13 cellular contexts compared by ENCODE assay signal in genomic region chr22:17807571-17808410, GRCh38. TPM values are rescaled to one million over a fixed set of nuclear protein-coding genes. Genes with fewer than 3 reads are reported as not detected.
DNase-seq lines count a peak whose midpoint lies in the region; ATAC-seq and TF ChIP-seq lines count a peak whose summit lies in the region.
"Had no signal": no experiment of that assay in that cellular context is flagged by ENCODE, and none has a peak within 500 bp of the region (broad histone marks: within the 10 kb centered on the region; RNA-seq: fewer than 3 reads in every experiment).

No MANE protein-coding gene starts in this region.

- in situ Hi-C loops in gastrocnemius medialis (cut with MboI; ENCODE audit: low sequenced_read_pairs in 4 of 4) = no loop called here

- ATAC-seq in gastrocnemius medialis (peak; percentile 84 to 85), HG03139 (IDR thresholded peaks at IDR 0.05; ENCODE audit: unreplicated experiment) (no peak), GM21528 (IDR thresholded peaks at IDR 0.05; ENCODE audit: low FRiP score, unreplicated experiment) (no peak)
- ATAC-seq: naive thymus-derived CD4-positive, alpha-beta T cell; sciatic nerve; SK-N-SH treated with all-trans-retinoic acid at 6 μM for 48 hours had no signal

- no peaks in the 10 kb centered on the region for H3K27me3 ChIP-seq in HUES6 (ENCODE audit: control insufficient read depth, insufficient read depth, low read length)
- no peaks in the 10 kb centered on the region for H3K27me3 ChIP-seq in gastrocnemius medialis

- no peak overlapping the region; the same call in 1 of the 2 replicates for H3K27ac ChIP-seq in HUES6 (ENCODE audit: low read depth, low read length)
- H3K27ac ChIP-seq in gastrocnemius medialis = peak overlapping the region; percentile 77 to 85 (median 82)

- H3K4me3 ChIP-seq in HUES6 (ENCODE audit: low read depth, low read length) = no peak overlapping the region
- H3K4me3 ChIP-seq in choroid plexus epithelial cell (ENCODE audit: low read depth, low read length) = no peak overlapping the region
- no peak overlapping the region for H3K4me3 ChIP-seq in gastrocnemius medialis

- H3K9me3 ChIP-seq in HUES6 (ENCODE audit: control insufficient read depth, insufficient read depth, low read depth, low read length) (no peaks in the 10 kb centered on the region), gastrocnemius medialis (no peaks in the 10 kb centered on the region)

- DNase-seq in choroid plexus epithelial cell (ENCODE audit: low read depth) (peak; percentile 50), kidney glomerular epithelial cell (lab: John Stamatoyannopoulos, UW) (peak; percentile 18), gastrocnemius medialis (peak; percentile 66 to 86), T-helper 1 cell (no peak)
- DNase-seq in activated naive CD4-positive, alpha-beta T cell treated with Interleukin-2 at 50 U/mL for 16 hours = no peak
- DNase-seq: activated CD4-positive, CD25-positive, alpha-beta regulatory T cell; naive thymus-derived CD4-positive, alpha-beta T cell; NCI-H2081 treated with DMSO at 0.1 percent for 48 hours had no signal

- no peak for TF ChIP-seq CTCF in choroid plexus epithelial cell (conservative IDR thresholded peaks at IDR 0.05; ENCODE audit: low read depth, low read length)
- TF ChIP-seq CTCF in gastrocnemius medialis (IDR thresholded peaks at IDR 0.05 in 4 of 5, conservative IDR thresholded peaks at IDR 0.05 in 1 of 5) = no peak

- H3K4me1 ChIP-seq in HUES6 (ENCODE audit: control insufficient read depth, insufficient read depth, low read length) (peaks cover 32% of the 10 kb centered on the region), gastrocnemius medialis (peaks cover 21 to 22% of the 10 kb centered on the region in 2 donors)

- peak overlapping the region; percentile 32 for H3K9ac ChIP-seq in HUES6 (ENCODE audit: low read length)

- TF ChIP-seq POLR2A in gastrocnemius medialis (IDR thresholded peaks at IDR 0.05) = no peak

- intact Hi-C loops in gastrocnemius medialis (cut with DNase I; ENCODE audit: low total_unique reads) = loop anchor here (2.0 kb wide), 1 partner anchor 21 kb away; no protein-coding TSS in a partner anchor

- H3K36me3 ChIP-seq in HUES6 (ENCODE audit: control insufficient read depth, insufficient read depth, low read length) = peaks cover 31% of the 10 kb centered on the region
- peaks cover 0 to 6% of the 10 kb centered on the region in 2 donors for H3K36me3 ChIP-seq in gastrocnemius medialis

RNA-seq across cellular contexts. Expression of gene BID, which starts 33.5 kb away (rescaled TPM):
- 10 to 100 TPM in 2 of 4 donors, 1 to 10 TPM in 2; 5.1 to 23.7 (median 9.8) TPM for total RNA-seq in gastrocnemius medialis

Comparison
In these comparisons a context has a peak if more than half of its experiments do, and no peak if none do; other contexts are left out.
1. DNase-seq: peak in choroid plexus epithelial cell (single experiment), kidney glomerular epithelial cell (single experiment) and gastrocnemius medialis (2 of 2); none in activated naive CD4-positive, alpha-beta T cell treated with Interleukin-2 at 50 U/mL for 16 hours (single experiment) and T-helper 1 cell (0 of 5).
2. ATAC-seq: peak in gastrocnemius medialis (2 of 2); none in HG03139 (single experiment) and GM21528 (single experiment).